Comparison of ENCODE assay signal across 29 cellular contexts in genomic region chr4:107512549-107512948, GRCh38.
"Had no signal": no experiment of that assay in that cellular context is flagged by ENCODE, and none has a peak within 500 bp of the region (broad histone marks: within the 10 kb centered on the region; RNA-seq: fewer than 3 reads in every experiment).

No MANE protein-coding gene starts in this region.

- H3K4me3 Mint-ChIP-seq: naive B cell; naive thymus-derived CD8-positive, alpha-beta T cell; natural killer cell treated with Interleukin-12 subunit alpha and Interleukin-12 subunit beta and Interleukin-15 and Interleukin-18, amount 100 ng/mL, for 72 hours; nephron progenitor cell; neural crest cell; stimulated activated memory B cell treated with anti-CD40 and anti-IgM and Interleukin-4, amounts not matched to agents 10 μg/mL and 1 μg/mL and 100 μg/mL, for 72 hours; stimulated activated naive CD8-positive, alpha-beta T cell treated with anti-CD3 and anti-CD28 coated beads, Interleukin-15, Interleukin-2, amounts not matched to agents 100 ng/mL and 50 ng/mL, for 24 hours had no signal

- H3K4me1 ChIP-seq: pancreas, prostate gland, right lobe of liver, sigmoid colon, stomach, thyroid gland, tibial nerve, upper lobe of left lung, vagina had no signal

- H3K9me3 ChIP-seq: neutrophil, pancreas, prostate gland, right lobe of liver, sigmoid colon, thoracic aorta, thyroid gland, vagina had no signal

- H3K27ac Mint-ChIP-seq: naive B cell; naive thymus-derived CD8-positive, alpha-beta T cell; natural killer cell treated with Interleukin-12 subunit alpha and Interleukin-12 subunit beta and Interleukin-15 and Interleukin-18, amount 100 ng/mL, for 72 hours; nephron progenitor cell; stimulated activated memory B cell treated with anti-CD40 and anti-IgM and Interleukin-4, amounts not matched to agents 10 μg/mL and 1 μg/mL and 100 μg/mL, for 72 hours; stimulated activated naive CD8-positive, alpha-beta T cell treated with anti-CD3 and anti-CD28 coated beads, Interleukin-15, Interleukin-2, amounts not matched to agents 100 ng/mL and 50 ng/mL, for 24 hours had no signal

- H3K36me3 Mint-ChIP-seq: naive B cell; naive thymus-derived CD8-positive, alpha-beta T cell; natural killer cell treated with Interleukin-12 subunit alpha and Interleukin-12 subunit beta and Interleukin-15 and Interleukin-18, amount 100 ng/mL, for 72 hours; stimulated activated memory B cell treated with anti-CD40 and anti-IgM and Interleukin-4, amounts not matched to agents 10 μg/mL and 1 μg/mL and 100 μg/mL, for 72 hours had no signal

- H3K4me1 Mint-ChIP-seq: naive B cell; naive thymus-derived CD8-positive, alpha-beta T cell; nephron progenitor cell; neural crest cell; stimulated activated memory B cell treated with anti-CD40 and anti-IgM and Interleukin-4, amounts not matched to agents 10 μg/mL and 1 μg/mL and 100 μg/mL, for 72 hours had no signal

- H3K27ac ChIP-seq: neutrophil, pancreas, prostate gland, right lobe of liver, sigmoid colon, stomach, thoracic aorta, thyroid gland, tibial nerve, upper lobe of left lung, vagina had no signal

- H3K9me3 Mint-ChIP-seq: stimulated activated naive CD8-positive, alpha-beta T cell treated with anti-CD3 and anti-CD28 coated beads, Interleukin-15, Interleukin-2, amounts not matched to agents 100 ng/mL and 50 ng/mL, for 24 hours had no signal

- H3K36me3 ChIP-seq: neutrophil, pancreas, prostate gland, right lobe of liver, sigmoid colon, stomach, thoracic aorta, thyroid gland, tibial nerve, upper lobe of left lung, vagina had no signal

- H3K27me3 ChIP-seq: neutrophil, pancreas, right lobe of liver, sigmoid colon, stomach, thyroid gland, tibial nerve, upper lobe of left lung, vagina had no signal

- H3K27me3 Mint-ChIP-seq: naive B cell; natural killer cell treated with Interleukin-12 subunit alpha and Interleukin-12 subunit beta and Interleukin-15 and Interleukin-18, amount 100 ng/mL, for 72 hours; stimulated activated memory B cell treated with anti-CD40 and anti-IgM and Interleukin-4, amounts not matched to agents 10 μg/mL and 1 μg/mL and 100 μg/mL, for 72 hours had no signal

- ATAC-seq: naive thymus-derived CD8-positive, alpha-beta T cell; natural killer cell treated with Interleukin-12 subunit alpha and Interleukin-12 subunit beta and Interleukin-15 and Interleukin-18, amount 100 ng/mL, for 72 hours; pancreas; right cardiac atrium; right lobe of liver; stimulated activated memory B cell treated with anti-CD40 and anti-IgM and Interleukin-4, amounts not matched to agents 10 μg/mL and 1 μg/mL and 100 μg/mL, for 72 hours had no signal

- H3K4me3 ChIP-seq: pancreas, prostate gland, right lobe of liver, sigmoid colon, stomach, thoracic aorta, thyroid gland, tibial nerve, upper lobe of left lung, vagina had no signal

- DNase-seq: naive B cell; naive thymus-derived CD8-positive, alpha-beta T cell; nephron progenitor cell; nucleus accumbens; pancreas; retina; right cardiac atrium; right lobe of liver; sigmoid colon; small intestine; stimulated activated CD4-positive, alpha-beta T cell treated with anti-CD3 and anti-CD28 coated beads, Interleukin-15, amount 100 ng/mL, for 24 hours; stimulated activated CD4-positive, alpha-beta T cell treated with anti-CD3 and anti-CD28 coated beads, Interleukin-2, amount 100 ng/mL, for 24 hours; stimulated activated CD4-positive, alpha-beta T cell treated with anti-CD3 and anti-CD28 coated beads, Interleukin-2, amount 100 ng/mL, for 48 hours; stimulated activated CD4-positive, alpha-beta T cell treated with anti-CD3 and anti-CD28 coated beads, Interleukin-4, amount 100 ng/mL, for 4 hours; stimulated activated CD8-positive, alpha-beta memory T cell treated with anti-CD3 and anti-CD28 coated beads, Interleukin-4, amount 100 ng/mL, for 48 hours; stimulated activated naive CD4-positive, alpha-beta T cell; stomach; thyroid gland; trophoblast cell; upper lobe of left lung had no signal
